Comparison of ENCODE assay signal across 22 cellular contexts in the genomic region with DNA sequence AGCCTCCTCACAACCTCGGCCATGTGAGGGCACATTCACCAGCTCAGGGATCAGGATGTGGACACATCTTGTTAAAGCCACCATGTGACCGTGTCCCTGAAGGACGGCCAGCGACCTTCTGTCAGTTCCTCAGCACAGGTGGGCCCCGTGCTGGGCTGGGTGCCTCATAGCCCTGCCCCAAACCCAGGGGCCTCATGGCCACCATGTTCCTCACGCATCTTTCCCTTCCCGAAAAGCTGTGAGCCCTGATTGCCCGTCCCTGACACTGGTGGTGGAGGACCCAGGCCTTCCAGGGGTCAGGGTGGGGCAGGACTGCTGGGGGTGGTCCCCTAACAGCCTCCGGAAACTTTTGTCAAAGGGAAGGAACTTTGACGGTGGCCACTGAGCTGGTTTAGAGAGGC.
"Had no signal": no experiment of that assay in that cellular context is flagged by ENCODE, and none has a peak within 500 bp of the region (broad histone marks: within the 10 kb centered on the region; RNA-seq: fewer than 3 reads in every experiment).

No MANE protein-coding gene starts in this region.

- H3K4me1 ChIP-seq: foreskin keratinocyte, pancreas, tibial nerve had no signal

- H3K4me3 ChIP-seq: body of pancreas, cardiac muscle cell, pancreas, tibial nerve, uterus had no signal

- ATAC-seq: activated naive CD8-positive, alpha-beta T cell treated with anti-CD3 and anti-CD28 coated beads, Interleukin-2, amount 50 U/mL, for 24 hours; activated T-cell treated with anti-CD3 and anti-CD28 coated beads, Interleukin-2, amount 50 U/mL, for 4 hours; body of pancreas; foreskin keratinocyte; naive thymus-derived CD4-positive, alpha-beta T cell; pancreas; right cardiac atrium; SK-N-SH treated with all-trans-retinoic acid at 6 μM for 48 hours; T-cell had no signal

- H3K27ac Mint-ChIP-seq: activated naive CD4-positive, alpha-beta T cell treated with anti-CD3 and anti-CD28 coated beads, Interleukin-2, amount 10 ng/mL, durations not matched to agents 7 days and 5 days; activated naive CD8-positive, alpha-beta T cell treated with anti-CD3 and anti-CD28 coated beads, Interleukin-2, amount 50 U/mL, for 24 hours; dendritic cell treated with granulocyte-macrophage colony-stimulating factor and Interleukin-4, amounts not matched to agents 40 ng/mL and 50 ng/mL, for 4 days; immature natural killer cell; naive thymus-derived CD4-positive, alpha-beta T cell; stimulated activated naive CD8-positive, alpha-beta T cell treated with anti-CD3 and anti-CD28 coated beads, Interleukin-15, Interleukin-2, amounts not matched to agents 100 ng/mL and 50 ng/mL, for 24 hours; T-cell; T-helper 2 cell treated with Interferon-gamma antibody and Interleukin-4, amounts not matched to agents 5 μg/mL and 100 μg/mL, for 36 hours had no signal

- H3K4me1 Mint-ChIP-seq: activated naive CD4-positive, alpha-beta T cell treated with anti-CD3 and anti-CD28 coated beads, Interleukin-2, amount 10 ng/mL, durations not matched to agents 7 days and 5 days; activated naive CD8-positive, alpha-beta T cell treated with anti-CD3 and anti-CD28 coated beads, Interleukin-2, amount 50 U/mL, for 24 hours; immature natural killer cell; naive thymus-derived CD4-positive, alpha-beta T cell; T-cell had no signal

- H3K9me3 Mint-ChIP-seq: activated naive CD4-positive, alpha-beta T cell treated with anti-CD3 and anti-CD28 coated beads, Interleukin-2, amount 10 ng/mL, durations not matched to agents 7 days and 5 days; activated naive CD8-positive, alpha-beta T cell treated with anti-CD3 and anti-CD28 coated beads, Interleukin-2, amount 50 U/mL, for 24 hours; activated T-cell treated with anti-CD3 and anti-CD28 coated beads, Interleukin-2, amount 50 U/mL, for 4 hours; dendritic cell treated with granulocyte-macrophage colony-stimulating factor and Interleukin-4, amounts not matched to agents 40 ng/mL and 50 ng/mL, for 4 days; immature natural killer cell; naive thymus-derived CD4-positive, alpha-beta T cell; stimulated activated naive CD8-positive, alpha-beta T cell treated with anti-CD3 and anti-CD28 coated beads, Interleukin-15, Interleukin-2, amounts not matched to agents 100 ng/mL and 50 ng/mL, for 24 hours; T-cell; T-helper 2 cell treated with Interferon-gamma antibody and Interleukin-4, amounts not matched to agents 5 μg/mL and 100 μg/mL, for 36 hours had no signal

- H3K36me3 Mint-ChIP-seq: activated naive CD4-positive, alpha-beta T cell treated with anti-CD3 and anti-CD28 coated beads, Interleukin-2, amount 10 ng/mL, durations not matched to agents 7 days and 5 days; immature natural killer cell; naive thymus-derived CD4-positive, alpha-beta T cell; T-cell had no signal

- H3K27me3 Mint-ChIP-seq: stimulated activated naive CD8-positive, alpha-beta T cell treated with anti-CD3 and anti-CD28 coated beads, Interleukin-15, Interleukin-2, amounts not matched to agents 100 ng/mL and 50 ng/mL, for 24 hours had no signal

- H3K27ac ChIP-seq: body of pancreas, cardiac muscle cell, foreskin keratinocyte, pancreas, tibial nerve, uterus had no signal

- DNase-seq: activated CD4-positive, alpha-beta T cell treated with anti-CD3 and anti-CD28 coated beads for 1 hour; activated CD8-positive, alpha-beta memory T cell treated with anti-CD3 and anti-CD28 coated beads, Interleukin-2, amount 50 U/mL, for 4 hours; activated naive CD4-positive, alpha-beta T cell treated with anti-CD3 and anti-CD28 coated beads, Interleukin-2, amount 10 ng/mL, durations not matched to agents 7 days and 5 days; activated naive CD8-positive, alpha-beta T cell treated with anti-CD3 and anti-CD28 coated beads, Interleukin-2, amount 50 U/mL, for 24 hours; activated T-cell treated with anti-CD3 and anti-CD28 coated beads, Interleukin-2, amount 50 U/mL, for 4 hours; effector CD8-positive, alpha-beta T cell; foreskin keratinocyte; immature natural killer cell; mesendoderm; naive thymus-derived CD4-positive, alpha-beta T cell; stimulated activated CD4-positive, alpha-beta T cell treated with anti-CD3 and anti-CD28 coated beads, Interleukin-12 subunit alpha, Interleukin-12 subunit beta, amount 100 ng/mL, for 4 hours; T-cell; uterus had no signal

- H3K4me3 Mint-ChIP-seq: activated naive CD4-positive, alpha-beta T cell treated with anti-CD3 and anti-CD28 coated beads, Interleukin-2, amount 10 ng/mL, durations not matched to agents 7 days and 5 days; activated naive CD8-positive, alpha-beta T cell treated with anti-CD3 and anti-CD28 coated beads, Interleukin-2, amount 50 U/mL, for 24 hours; activated T-cell treated with anti-CD3 and anti-CD28 coated beads, Interleukin-2, amount 50 U/mL, for 4 hours; dendritic cell treated with granulocyte-macrophage colony-stimulating factor and Interleukin-4, amounts not matched to agents 40 ng/mL and 50 ng/mL, for 4 days; immature natural killer cell; naive thymus-derived CD4-positive, alpha-beta T cell; stimulated activated naive CD8-positive, alpha-beta T cell treated with anti-CD3 and anti-CD28 coated beads, Interleukin-15, Interleukin-2, amounts not matched to agents 100 ng/mL and 50 ng/mL, for 24 hours; T-cell; T-helper 2 cell treated with Interferon-gamma antibody and Interleukin-4, amounts not matched to agents 5 μg/mL and 100 μg/mL, for 36 hours had no signal

- H3K27me3 ChIP-seq: body of pancreas, uterus had no signal

- H3K36me3 ChIP-seq: cardiac muscle cell, pancreas, tibial nerve, uterus had no signal

- H3K9me3 ChIP-seq: body of pancreas, pancreas, tibial nerve, uterus had no signal
